1 cellular context compared by ENCODE assay signal in genomic region chr10:33476757-33477273, GRCh38.
A peak's percentile ranks its signal among the peaks of the same experiment; 100 is the strongest.
TF ChIP-seq lines count a peak whose summit lies in the region.

No MANE protein-coding gene starts in this region.

TF ChIP-seq in HepG2, 621 proteins besides CTCF, POLR2A, EP300 and RAD21 (continued from another document):
- TF ChIP-seq ZNF512 (CRISPR knock-in tag; IDR thresholded peaks at IDR 0.05): no peak
- 0 out of 2 replicates have a peak, but pooled peaks have one; percentile 2 for TF ChIP-seq ZBTB33 (CRISPR knock-in tag; IDR thresholded peaks at IDR 0.05)
- TF ChIP-seq ATF2 (CRISPR knock-in tag; IDR thresholded peaks at IDR 0.05): 0 out of 2 replicates have a peak, but pooled peaks have one; percentile 18
